13 cellular contexts compared by ENCODE assay signal in genomic region chr20:23332467-23332866, GRCh38.
"Had no signal": no experiment of that assay in that cellular context is flagged by ENCODE, and none has a peak within 500 bp of the region (broad histone marks: within the 10 kb centered on the region; RNA-seq: fewer than 3 reads in every experiment).

No MANE protein-coding gene starts in this region.

- FAIRE-seq: endometrium, small intestine, urothelium cell line had no signal

- DNase-seq: cortex of kidney; dorsolateral prefrontal cortex; effector CD8-positive, alpha-beta T cell; natural killer cell; small intestine; stimulated activated CD4-positive, alpha-beta T cell treated with anti-CD3 and anti-CD28 coated beads, Interleukin-12 subunit alpha, Interleukin-12 subunit beta, amount 100 ng/mL, for 4 hours; stimulated activated naive CD4-positive, alpha-beta T cell treated with Interleukin-2 at 50 U/mL for 16 hours; trophoblast cell had no signal

- H3K9me3 Mint-ChIP-seq: natural killer cell, neural crest cell had no signal

- H3K27ac ChIP-seq: dorsolateral prefrontal cortex, foreskin keratinocyte had no signal

- H3K4me1 Mint-ChIP-seq: mesothelial cell of epicardium had no signal

- H3K4me3 Mint-ChIP-seq: mesothelial cell of epicardium, natural killer cell, neural crest cell had no signal

- H3K4me3 ChIP-seq: dorsolateral prefrontal cortex had no signal

- H3K27me3 ChIP-seq: foreskin keratinocyte had no signal

- ATAC-seq: foreskin keratinocyte, natural killer cell had no signal

- H3K36me3 Mint-ChIP-seq: mesothelial cell of epicardium, natural killer cell had no signal

- H3K4me1 ChIP-seq: foreskin keratinocyte had no signal

- H3K27ac Mint-ChIP-seq: mesothelial cell of epicardium, natural killer cell had no signal
